ENCODE assay signal across 1 cellular context in genomic region chr6:21749754-21750153, GRCh38.
TF ChIP-seq lines count a peak whose summit lies in the region.

No MANE protein-coding gene starts in this region.

TF ChIP-seq in HEK293, 187 proteins besides CTCF, POLR2A, EP300 and RAD21 (continued from another document and continues in another):
- TF ChIP-seq ZBTB49 (tag by site-specific recombination; IDR thresholded peaks at IDR 0.05; ENCODE audit: low read depth), result no peak
- no peak for TF ChIP-seq ZIC2 (tag by site-specific recombination; IDR thresholded peaks at IDR 0.05)
- no peak for TF ChIP-seq AEBP2 (tag by site-specific recombination; IDR thresholded peaks at IDR 0.05; ENCODE audit: borderline replicate concordance)
- no peak for TF ChIP-seq ZNF585B (tag by site-specific recombination; IDR thresholded peaks at IDR 0.05)
- peak; percentile 43; the same call in 1 of the 2 replicates for TF ChIP-seq ZNF335 (tag by site-specific recombination; conservative IDR thresholded peaks at IDR 0.05)
- TF ChIP-seq ZNF202 (tag by site-specific recombination; IDR thresholded peaks at IDR 0.05; ENCODE audit: borderline replicate concordance), result no peak
- TF ChIP-seq ZNF707 (tag by site-specific recombination; IDR thresholded peaks at IDR 0.05), result no peak
- TF ChIP-seq ZNF610 (tag by site-specific recombination; IDR thresholded peaks at IDR 0.05; ENCODE audit: borderline replicate concordance), result peak; percentile 76; the same call in 1 of the 2 replicates
- no peak for TF ChIP-seq ZNF112 (tag by site-specific recombination; IDR thresholded peaks at IDR 0.05)
- TF ChIP-seq OSR2 (tag by site-specific recombination; IDR thresholded peaks at IDR 0.05), result peak; percentile 99
- TF ChIP-seq ZNF449 (tag by site-specific recombination; IDR thresholded peaks at IDR 0.05), result peak; percentile 19; the same call in 1 of the 2 replicates
- TF ChIP-seq EGR2 (tag by site-specific recombination; IDR thresholded peaks at IDR 0.05; ENCODE audit: low read depth), result no peak
- no peak for TF ChIP-seq ZNF558 (tag by site-specific recombination; IDR thresholded peaks at IDR 0.05)
- TF ChIP-seq ZNF555 (tag by site-specific recombination; conservative IDR thresholded peaks at IDR 0.05), result no peak
- no peak for TF ChIP-seq ZSCAN16 (tag by site-specific recombination; IDR thresholded peaks at IDR 0.05)
- TF ChIP-seq ELK4 (IDR thresholded peaks at IDR 0.05; ENCODE audit: borderline replicate concordance, low read depth, low read length), result no peak
- peak; percentile 61 for TF ChIP-seq ZNF501 (tag by site-specific recombination; IDR thresholded peaks at IDR 0.05)
- no peak for TF ChIP-seq ZNF138 (tag by site-specific recombination; IDR thresholded peaks at IDR 0.05; ENCODE audit: borderline replicate concordance)
- peak; percentile 80 for TF ChIP-seq ZNF18 (tag by site-specific recombination; IDR thresholded peaks at IDR 0.05)
- TF ChIP-seq HOXD13 (CRISPR knock-in tag; IDR thresholded peaks at IDR 0.05; ENCODE audit: borderline replicate concordance), result peak; percentile 85; the same call in 1 of the 2 replicates
- peak; percentile 87 for TF ChIP-seq ZBTB17 (tag by site-specific recombination; IDR thresholded peaks at IDR 0.05)
- no peak for TF ChIP-seq ZBTB10 (tag by site-specific recombination; IDR thresholded peaks at IDR 0.05)
- TF ChIP-seq ZNF768 (tag by site-specific recombination; IDR thresholded peaks at IDR 0.05), result no peak
- no peak for TF ChIP-seq ZNF670 (tag by site-specific recombination; IDR thresholded peaks at IDR 0.05; ENCODE audit: low read depth)
- no peak for TF ChIP-seq ZBTB6 (tag by site-specific recombination; IDR thresholded peaks at IDR 0.05)
- TF ChIP-seq SALL2 (tag by site-specific recombination; IDR thresholded peaks at IDR 0.05; ENCODE audit: borderline replicate concordance), result no peak
- TF ChIP-seq FEZF1 (tag by site-specific recombination; IDR thresholded peaks at IDR 0.05), result peak; percentile 99
- TF ChIP-seq ZNF701 (tag by site-specific recombination; IDR thresholded peaks at IDR 0.05), result no peak
- TF ChIP-seq RBAK (tag by site-specific recombination; IDR thresholded peaks at IDR 0.05), result no peak
- peak; percentile 99 for TF ChIP-seq PRDM4 (tag by site-specific recombination; IDR thresholded peaks at IDR 0.05)
- no peak for TF ChIP-seq ZNF362 (tag by site-specific recombination; IDR thresholded peaks at IDR 0.05)
- TF ChIP-seq KLF7 (tag by site-specific recombination; IDR thresholded peaks at IDR 0.05; ENCODE audit: borderline replicate concordance), result peak; percentile 75; the same call in 1 of the 2 replicates
- TF ChIP-seq ZNF580 (tag by site-specific recombination; IDR thresholded peaks at IDR 0.05), result peak; percentile 91
- no peak for TF ChIP-seq ZNF140 (tag by site-specific recombination; IDR thresholded peaks at IDR 0.05)
- TF ChIP-seq ZNF621 (tag by site-specific recombination; IDR thresholded peaks at IDR 0.05), result no peak
- peak; percentile 40; the same call in 1 of the 2 replicates for TF ChIP-seq ZNF423 (tag by site-specific recombination; IDR thresholded peaks at IDR 0.05)
- peak; percentile 89 for TF ChIP-seq SP7 (tag by site-specific recombination; IDR thresholded peaks at IDR 0.05)
- TF ChIP-seq TRIM28 (IDR thresholded peaks at IDR 0.05; ENCODE audit: borderline replicate concordance, low read length), result peak; percentile 84
- no peak for TF ChIP-seq ZNF785 (tag by site-specific recombination; IDR thresholded peaks at IDR 0.05)
- TF ChIP-seq TSHZ1 (tag by site-specific recombination; IDR thresholded peaks at IDR 0.05; ENCODE audit: borderline replicate concordance), result peak; percentile 80; the same call in 1 of the 2 replicates
- TF ChIP-seq ZNF530 (tag by site-specific recombination; IDR thresholded peaks at IDR 0.05; ENCODE audit: low read depth), result no peak
